In the genomic region with DNA sequence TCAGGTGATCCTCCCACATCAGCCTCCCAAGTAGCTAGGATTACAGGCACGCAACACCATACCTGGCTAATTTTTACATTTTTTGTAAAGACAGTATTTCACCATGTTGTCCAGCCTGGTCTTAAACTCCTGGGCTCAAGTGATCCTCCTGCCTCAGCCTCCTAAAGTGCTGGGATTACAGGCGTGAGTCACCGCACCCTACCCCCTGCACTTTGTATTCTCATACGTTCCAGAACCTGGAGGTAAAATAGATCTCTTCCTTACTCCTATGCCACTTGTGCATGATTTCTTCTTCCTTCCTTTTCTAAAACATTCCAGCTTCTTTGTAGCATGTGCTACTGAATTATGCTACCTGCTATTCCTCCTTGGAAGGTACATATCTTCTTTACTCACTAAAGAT, we compare ENCODE assay signal across 3 cellular contexts. TPM values are rescaled to one million over a fixed set of nuclear protein-coding genes. Genes with fewer than 3 reads are reported as not detected.
"Had no signal": no experiment of that assay in that cellular context is flagged by ENCODE, and none has a peak within 500 bp of the region (broad histone marks: within the 10 kb centered on the region; RNA-seq: fewer than 3 reads in every experiment).

No MANE protein-coding gene starts in this region.

RNA-seq across cellular contexts. Expression of a gene that starts 44.4 kb away (rescaled TPM):
- total RNA-seq: LHCN-M2, M059J, MCF 10A had no signal
